In the genomic region with DNA sequence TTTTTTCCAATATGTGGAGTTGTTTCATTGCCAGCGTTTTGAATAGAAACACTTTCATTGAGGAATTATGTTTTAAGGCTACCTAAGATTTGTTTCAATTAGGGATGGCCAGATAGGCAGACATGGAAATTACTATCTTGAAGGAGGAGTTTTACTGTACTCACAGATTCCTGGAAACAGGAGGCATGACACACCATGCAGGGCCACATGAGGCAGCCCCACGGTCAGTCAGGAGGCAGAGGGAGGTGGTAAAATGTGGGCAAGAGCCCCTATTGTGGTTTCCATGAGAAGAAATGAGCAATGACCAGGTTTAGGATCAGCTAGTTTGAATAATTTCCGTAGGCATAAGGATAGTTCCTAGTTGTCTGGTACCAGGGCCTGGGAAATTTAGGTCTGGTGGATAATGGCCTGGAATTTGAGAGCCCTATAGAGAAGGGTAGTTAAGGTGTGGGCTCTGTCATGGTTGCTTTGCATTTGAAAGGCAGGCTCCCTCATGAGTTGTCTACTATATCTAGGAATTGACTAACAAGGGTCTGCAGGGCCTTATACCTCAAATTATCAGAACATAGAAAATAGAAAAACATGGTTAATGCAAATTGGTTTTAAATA, we compare ENCODE assay signal across 27 cellular contexts.
"Had no signal": no experiment of that assay in that cellular context is flagged by ENCODE, and none has a peak within 500 bp of the region (broad histone marks: within the 10 kb centered on the region; RNA-seq: fewer than 3 reads in every experiment).

No MANE protein-coding gene starts in this region.

- H3K4me3 Mint-ChIP-seq: activated CD4-positive, alpha-beta T cell treated with anti-CD3 and anti-CD28 coated beads for 36 hours; activated naive CD4-positive, alpha-beta T cell treated with anti-CD3 and anti-CD28 coated beads, Interleukin-2, amount 10 ng/mL, durations not matched to agents 7 days and 5 days; activated naive CD8-positive, alpha-beta T cell treated with anti-CD3 and anti-CD28 coated beads, Interleukin-2, amount 10 ng/mL, durations not matched to agents 7 days and 5 days; brain; nephron had no signal

- H3K4me1 Mint-ChIP-seq: activated CD4-positive, alpha-beta T cell treated with anti-CD3 and anti-CD28 coated beads for 36 hours; activated naive CD4-positive, alpha-beta T cell treated with anti-CD3 and anti-CD28 coated beads, Interleukin-2, amount 10 ng/mL, durations not matched to agents 7 days and 5 days; activated naive CD8-positive, alpha-beta T cell treated with anti-CD3 and anti-CD28 coated beads, Interleukin-2, amount 10 ng/mL, durations not matched to agents 7 days and 5 days; nephron had no signal

- H3K27me3 Mint-ChIP-seq: activated CD4-positive, alpha-beta T cell treated with anti-CD3 and anti-CD28 coated beads for 36 hours; activated naive CD4-positive, alpha-beta T cell treated with anti-CD3 and anti-CD28 coated beads, Interleukin-2, amount 10 ng/mL, durations not matched to agents 7 days and 5 days; activated naive CD8-positive, alpha-beta T cell treated with anti-CD3 and anti-CD28 coated beads, Interleukin-2, amount 10 ng/mL, durations not matched to agents 7 days and 5 days; brain had no signal

- H3K4me3 ChIP-seq: ascending aorta, cardiac muscle cell, colonic mucosa, gastrocnemius medialis, left ventricle myocardium inferior, lung, ovary, prostate gland, skin epidermis, thoracic aorta had no signal

- H3K27ac Mint-ChIP-seq: activated CD4-positive, alpha-beta T cell treated with anti-CD3 and anti-CD28 coated beads for 36 hours; activated naive CD4-positive, alpha-beta T cell treated with anti-CD3 and anti-CD28 coated beads, Interleukin-2, amount 10 ng/mL, durations not matched to agents 7 days and 5 days; activated naive CD8-positive, alpha-beta T cell treated with anti-CD3 and anti-CD28 coated beads, Interleukin-2, amount 10 ng/mL, durations not matched to agents 7 days and 5 days; brain; nephron had no signal

- DNase-seq: activated CD4-positive, alpha-beta T cell treated with anti-CD3 and anti-CD28 coated beads for 36 hours; activated CD4-positive, CD25-positive, alpha-beta regulatory T cell; activated gamma-delta T cell; activated naive CD4-positive, alpha-beta T cell treated with anti-CD3 and anti-CD28 coated beads, Interleukin-2, amount 10 ng/mL, durations not matched to agents 7 days and 5 days; activated naive CD8-positive, alpha-beta T cell treated with anti-CD3 and anti-CD28 coated beads, Interleukin-2, amount 10 ng/mL, durations not matched to agents 7 days and 5 days; cerebellar nuclear complex; colonic mucosa; effector CD8-positive, alpha-beta T cell; gastrocnemius medialis; glutamatergic neuron; left ventricle myocardium inferior; ovary; retina; stimulated activated CD4-positive, alpha-beta T cell treated with anti-CD3 and anti-CD28 coated beads, Interleukin-12 subunit alpha, Interleukin-12 subunit beta, amount 100 ng/mL, for 4 hours; stimulated activated CD4-positive, alpha-beta T cell treated with anti-CD3 and anti-CD28 coated beads, Interleukin-4, amount 100 ng/mL, for 1 hour; stimulated activated naive CD8-positive, alpha-beta T cell treated with anti-CD3 and anti-CD28 coated beads, Interleukin-15, Interleukin-2, amounts not matched to agents 100 U/mL and 50 U/mL, for 24 hours; T-helper 2 cell; trophoblast cell had no signal

- H3K27ac ChIP-seq: ascending aorta, cardiac muscle cell, colonic mucosa, gastrocnemius medialis, left ventricle myocardium inferior, ovary, prostate gland, skin epidermis, thoracic aorta had no signal

- H3K36me3 ChIP-seq: ascending aorta, cardiac muscle cell, colonic mucosa, gastrocnemius medialis, left ventricle myocardium inferior, ovary, prostate gland, thoracic aorta had no signal

- H3K4me1 ChIP-seq: ascending aorta, colonic mucosa, gastrocnemius medialis, left ventricle myocardium inferior, prostate gland had no signal

- H3K9me3 ChIP-seq: ascending aorta, colonic mucosa, gastrocnemius medialis, left ventricle myocardium inferior, ovary, prostate gland, thoracic aorta had no signal

- ATAC-seq: activated CD4-positive, alpha-beta T cell treated with anti-CD3 and anti-CD28 coated beads for 36 hours; gastrocnemius medialis; sciatic nerve; stimulated activated naive CD8-positive, alpha-beta T cell treated with anti-CD3 and anti-CD28 coated beads, Interleukin-15, Interleukin-2, amounts not matched to agents 100 U/mL and 50 U/mL, for 24 hours had no signal

- H3K9me3 Mint-ChIP-seq: activated naive CD4-positive, alpha-beta T cell treated with anti-CD3 and anti-CD28 coated beads, Interleukin-2, amount 10 ng/mL, durations not matched to agents 7 days and 5 days; activated naive CD8-positive, alpha-beta T cell treated with anti-CD3 and anti-CD28 coated beads, Interleukin-2, amount 10 ng/mL, durations not matched to agents 7 days and 5 days; brain; nephron had no signal

- H3K36me3 Mint-ChIP-seq: activated naive CD4-positive, alpha-beta T cell treated with anti-CD3 and anti-CD28 coated beads, Interleukin-2, amount 10 ng/mL, durations not matched to agents 7 days and 5 days; activated naive CD8-positive, alpha-beta T cell treated with anti-CD3 and anti-CD28 coated beads, Interleukin-2, amount 10 ng/mL, durations not matched to agents 7 days and 5 days; brain had no signal

- H3K27me3 ChIP-seq: ascending aorta, cardiac muscle cell, colonic mucosa, gastrocnemius medialis, ovary had no signal
